ENCODE assay signal across 1 cellular context in the genomic region with DNA sequence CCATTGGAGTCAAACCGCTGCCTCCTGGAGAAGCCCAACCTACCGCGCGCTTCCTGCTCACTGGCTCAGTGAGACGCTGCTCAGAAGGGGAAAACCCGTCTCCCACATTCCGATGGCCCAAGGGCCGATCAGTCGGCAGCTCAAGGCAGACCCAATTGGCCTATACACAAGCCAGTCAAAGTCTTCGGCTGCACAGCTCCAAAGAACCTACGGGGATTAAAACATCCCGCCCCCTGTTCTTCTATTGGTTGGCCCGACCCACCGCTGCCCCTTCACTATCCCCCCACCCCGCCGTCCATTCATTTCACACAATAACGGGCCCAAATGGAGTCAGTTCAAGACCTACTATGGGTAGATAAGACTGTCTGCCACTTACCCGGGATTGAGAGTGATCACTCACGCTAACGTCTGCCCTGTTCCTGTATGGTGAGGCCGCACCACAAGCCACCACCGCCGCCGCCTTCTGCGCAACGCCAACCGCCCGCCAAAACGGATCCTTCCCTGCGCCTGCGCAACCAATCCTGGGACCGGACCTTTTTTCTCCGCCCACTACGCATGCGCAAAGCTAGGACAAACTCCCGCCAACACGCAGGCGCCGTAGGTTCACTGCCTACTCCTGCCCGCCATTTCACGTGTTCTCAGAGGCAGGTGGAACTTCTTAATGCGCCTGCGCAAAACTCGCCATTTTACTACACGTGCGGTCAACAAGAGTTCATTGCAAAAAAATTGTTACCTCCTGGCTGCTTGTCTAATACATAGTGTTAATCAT.
TF ChIP-seq lines count a peak whose summit lies in the region.

A gene (minus strand): TSS at position 491 of the 769 bp plus-strand sequence. CDS start 22,472 bp downstream, outside the sequence.

TF ChIP-seq in WTC11, 78 proteins besides CTCF, POLR2A, EP300 and RAD21 (continued from another document):
- TF ChIP-seq ZNF232 (CRISPR knock-in tag; IDR thresholded peaks at IDR 0.05) (0 out of 2 replicates have a peak, but pooled peaks have one; percentile 56), RELA (CRISPR knock-in tag; IDR thresholded peaks at IDR 0.05; ENCODE audit: borderline replicate concordance) (no peak), ETV6 (CRISPR knock-in tag; IDR thresholded peaks at IDR 0.05) (peak; percentile 80), ZNF219 (CRISPR knock-in tag; IDR thresholded peaks at IDR 0.05; ENCODE audit: borderline replicate concordance) (no peak)
- TF ChIP-seq, protein P1, sequence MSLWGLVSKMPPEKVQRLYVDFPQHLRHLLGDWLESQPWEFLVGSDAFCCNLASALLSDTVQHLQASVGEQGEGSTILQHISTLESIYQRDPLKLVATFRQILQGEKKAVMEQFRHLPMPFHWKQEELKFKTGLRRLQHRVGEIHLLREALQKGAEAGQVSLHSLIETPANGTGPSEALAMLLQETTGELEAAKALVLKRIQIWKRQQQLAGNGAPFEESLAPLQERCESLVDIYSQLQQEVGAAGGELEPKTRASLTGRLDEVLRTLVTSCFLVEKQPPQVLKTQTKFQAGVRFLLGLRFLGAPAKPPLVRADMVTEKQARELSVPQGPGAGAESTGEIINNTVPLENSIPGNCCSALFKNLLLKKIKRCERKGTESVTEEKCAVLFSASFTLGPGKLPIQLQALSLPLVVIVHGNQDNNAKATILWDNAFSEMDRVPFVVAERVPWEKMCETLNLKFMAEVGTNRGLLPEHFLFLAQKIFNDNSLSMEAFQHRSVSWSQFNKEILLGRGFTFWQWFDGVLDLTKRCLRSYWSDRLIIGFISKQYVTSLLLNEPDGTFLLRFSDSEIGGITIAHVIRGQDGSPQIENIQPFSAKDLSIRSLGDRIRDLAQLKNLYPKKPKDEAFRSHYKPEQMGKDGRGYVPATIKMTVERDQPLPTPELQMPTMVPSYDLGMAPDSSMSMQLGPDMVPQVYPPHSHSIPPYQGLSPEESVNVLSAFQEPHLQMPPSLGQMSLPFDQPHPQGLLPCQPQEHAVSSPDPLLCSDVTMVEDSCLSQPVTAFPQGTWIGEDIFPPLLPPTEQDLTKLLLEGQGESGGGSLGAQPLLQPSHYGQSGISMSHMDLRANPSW (CRISPR knock-in tag; conservative IDR thresholded peaks at IDR 0.05; ENCODE audit: low read depth), result no peak
TF ChIP-seq in WTC11: peak in this region for 17.
